Comparison of ENCODE assay signal across 8 cellular contexts in the genomic region with DNA sequence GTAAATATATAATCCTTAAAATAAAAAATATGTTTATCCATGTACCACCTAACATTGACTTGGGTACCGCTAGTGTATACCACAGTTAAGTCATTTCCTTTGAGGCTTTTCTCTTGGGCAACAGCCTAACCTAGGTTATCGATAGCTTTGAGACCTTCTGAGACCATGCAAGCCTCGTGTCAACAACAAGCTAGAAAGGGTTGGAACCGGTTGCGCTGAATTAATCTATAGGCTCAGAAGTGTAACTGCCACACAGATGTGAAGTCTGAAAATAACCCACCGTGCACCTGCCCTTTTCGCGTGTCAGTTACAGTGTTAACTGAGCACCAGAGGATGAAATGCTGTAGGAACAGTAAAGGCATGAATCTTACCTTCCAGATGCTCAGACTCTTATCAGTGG. TPM values are rescaled to one million over a fixed set of nuclear protein-coding genes. Genes with fewer than 3 reads are reported as not detected.
DNase-seq lines count a peak whose midpoint lies in the region; ATAC-seq and TF ChIP-seq lines count a peak whose summit lies in the region.

No MANE protein-coding gene starts in this region.

- H3K4me1 Mint-ChIP-seq in CD14-positive monocyte (peaks cover 20% of the 10 kb centered on the region), progenitor cell of endocrine pancreas (ENCODE audit: low read depth) (peaks cover 31% of the 10 kb centered on the region)

- DNase-seq in Jurkat, Clone E6-1 (ENCODE audit: low read depth, low spot score) = peak; percentile 98
- DNase-seq in germinal center (ENCODE audit: low spot score) (peak; percentile 43), CD14-positive monocyte (ENCODE audit: low spot score) (no peak), progenitor cell of endocrine pancreas (ENCODE audit: low spot score, unreplicated experiment) (no peak), NCI-H1930 (lab: John Stamatoyannopoulos, UW) (no peak), superior temporal gyrus (ENCODE audit: extremely low spot score) (no peak)

- peaks cover 0 to 2% (median 0%) of the 10 kb centered on the region in 7 donors for H3K9me3 Mint-ChIP-seq in CD14-positive monocyte
- no peaks in the 10 kb centered on the region for H3K9me3 Mint-ChIP-seq in progenitor cell of endocrine pancreas (ENCODE audit: low read depth)

- H3K36me3 Mint-ChIP-seq in CD14-positive monocyte = peaks cover 7 to 25% of the 10 kb centered on the region in 2 donors
- peaks cover 11% of the 10 kb centered on the region for H3K36me3 Mint-ChIP-seq in progenitor cell of endocrine pancreas (ENCODE audit: insufficient read depth)

- peak; percentile 47 for ATAC-seq in GM18861 (IDR thresholded peaks at IDR 0.05; ENCODE audit: unreplicated experiment)
- ATAC-seq in GM21786 (IDR thresholded peaks at IDR 0.05; ENCODE audit: unreplicated experiment) = peak; percentile 70

- H3K27me3 Mint-ChIP-seq in CD14-positive monocyte (ENCODE audit: low read depth in 3 of 3) = no peaks in the 10 kb centered on the region
- peaks cover 10% of the 10 kb centered on the region for H3K27me3 Mint-ChIP-seq in progenitor cell of endocrine pancreas

- H3K27ac Mint-ChIP-seq in CD14-positive monocyte = peak overlapping the region in 1 of 7 donors; percentile 21
- H3K27ac Mint-ChIP-seq in progenitor cell of endocrine pancreas = no peak overlapping the region

- intact Hi-C loops in CD14-positive monocyte (cut with micrococcal nuclease) = no loop called here

- peak overlapping the region; percentile 6; the same call in 1 of the 2 replicates for H3K4me3 ChIP-seq in Jurkat, Clone E6-1 (ENCODE audit: low read length)

- no peak overlapping the region for H3K4me3 Mint-ChIP-seq in CD14-positive monocyte
- no peak overlapping the region for H3K4me3 Mint-ChIP-seq in progenitor cell of endocrine pancreas (ENCODE audit: low read depth)

- TF ChIP-seq CTCF in CD14-positive monocyte (IDR thresholded peaks at IDR 0.05) (no peak), progenitor cell of endocrine pancreas (IDR thresholded peaks at IDR 0.05; ENCODE audit: unreplicated experiment) (no peak)

RNA-seq across cellular contexts. Expression of gene ARID5B, which starts 59.8 kb away (rescaled TPM):
- polyA plus RNA-seq in Jurkat, Clone E6-1 (2012; ENCODE audit: insufficient read depth, insufficient read length) = 14.5 TPM
- 1 to 10 TPM; 1.5 to 2.5 TPM for polyA plus RNA-seq in CD14-positive monocyte
- 19.7 and 22.5 TPM in 2 replicates for total RNA-seq in progenitor cell of endocrine pancreas

Comparison
In these comparisons a context has a peak if more than half of its experiments do, and no peak if none do; other contexts are left out.
1. DNase-seq: peak in Jurkat, Clone E6-1 (single experiment) and germinal center (single experiment); none in CD14-positive monocyte (single experiment), progenitor cell of endocrine pancreas (single experiment), NCI-H1930 (0 of 2) and superior temporal gyrus (single experiment).